Comparison of ENCODE assay signal across 15 cellular contexts in genomic region chr2:54595161-54595803, GRCh38.
DNase-seq lines count a peak whose midpoint lies in the region; ATAC-seq, FAIRE-seq and TF ChIP-seq lines count a peak whose summit lies in the region.
"Had no signal": no experiment of that assay in that cellular context is flagged by ENCODE, and none has a peak within 500 bp of the region (broad histone marks: within the 10 kb centered on the region; RNA-seq: fewer than 3 reads in every experiment).

No MANE protein-coding gene starts in this region.

- no peaks in the 10 kb centered on the region for H3K27me3 ChIP-seq in stomach smooth muscle (ENCODE audit: control insufficient read depth in 1 of 2, insufficient read depth in 2 of 2, low read length in 2 of 2)

- H3K4me3 ChIP-seq in stomach smooth muscle (ENCODE audit: low read length in 2 of 2): no peak overlapping the region

- peaks cover 13% of the 10 kb centered on the region for H3K36me3 Mint-ChIP-seq in activated naive CD4-positive, alpha-beta T cell treated with anti-CD3 and anti-CD28 coated beads for 36 hours (ENCODE audit: low read depth)
- H3K36me3 Mint-ChIP-seq in activated CD4-positive, alpha-beta memory T cell treated with anti-CD3 and anti-CD28 coated beads for 36 hours: peaks cover 14% of the 10 kb centered on the region

- H3K36me3 ChIP-seq in stomach smooth muscle (ENCODE audit: control insufficient read depth in 2 of 2, insufficient read depth in 2 of 2, low read length in 2 of 2): peaks cover 0 to 8% of the 10 kb centered on the region in 2 donors

- TF ChIP-seq POLR2A in H54 (IDR thresholded peaks at IDR 0.05; ENCODE audit: low read depth, low read length): no peak

- POLR2A ChIA-PET in activated CD4-positive, alpha-beta memory T cell treated with anti-CD3 and anti-CD28 coated beads for 36 hours (lab: Charles Lee): interaction anchor here (1.3 to 2.9 kb wide), 2 partner anchors 9 to 36 kb away, joined by 3 to 21 read pairs; no protein-coding TSS in a partner anchor

- peak overlapping the region; percentile 96 for H3K27ac Mint-ChIP-seq in activated naive CD4-positive, alpha-beta T cell treated with anti-CD3 and anti-CD28 coated beads for 36 hours
- peak overlapping the region; percentile 91 for H3K27ac Mint-ChIP-seq in activated CD4-positive, alpha-beta memory T cell treated with anti-CD3 and anti-CD28 coated beads for 36 hours

- H3K9me3 ChIP-seq in stomach smooth muscle (ENCODE audit: control insufficient read depth in 2 of 2, low read length in 2 of 2): no peaks in the 10 kb centered on the region

- H3K9ac ChIP-seq in stomach smooth muscle (ENCODE audit: low read length in 2 of 2): no peak overlapping the region

- peaks cover 93% of the 10 kb centered on the region for H3K4me1 Mint-ChIP-seq in activated naive CD4-positive, alpha-beta T cell treated with anti-CD3 and anti-CD28 coated beads for 36 hours (ENCODE audit: low read depth)
- peaks cover 85% of the 10 kb centered on the region for H3K4me1 Mint-ChIP-seq in activated CD4-positive, alpha-beta memory T cell treated with anti-CD3 and anti-CD28 coated beads for 36 hours (ENCODE audit: low read depth)

- no peak for DNase-seq in activated naive CD4-positive, alpha-beta T cell treated with anti-CD3 and anti-CD28 coated beads for 36 hours
- no peak for DNase-seq in activated naive CD4-positive, alpha-beta T cell treated with Interleukin-2 at 50 U/mL for 16 hours
- no peak for DNase-seq in activated CD4-positive, alpha-beta memory T cell treated with anti-CD3 and anti-CD28 coated beads for 36 hours
- DNase-seq in islet precursor cell (peak; percentile 39), H54 (ENCODE audit: insufficient read length, low spot score) (no peak), RKO (ENCODE audit: low spot score) (no peak)
- DNase-seq: DMS79; effector memory CD4-positive, alpha-beta T cell; KBM-7; NCI-H1436 treated with DMSO at 0.1 percent for 48 hours; NCI-H510A; small intestine had no signal

- peaks cover 46% of the 10 kb centered on the region for H3K4me1 ChIP-seq in stomach smooth muscle (ENCODE audit: control insufficient read depth, insufficient read depth, low read length)

- no peak for ATAC-seq in HG02678 (IDR thresholded peaks at IDR 0.05; ENCODE audit: unreplicated experiment)

- H3K27me3 Mint-ChIP-seq in activated naive CD4-positive, alpha-beta T cell treated with anti-CD3 and anti-CD28 coated beads for 36 hours (ENCODE audit: low read depth): no peaks in the 10 kb centered on the region
- no peaks in the 10 kb centered on the region for H3K27me3 Mint-ChIP-seq in activated CD4-positive, alpha-beta memory T cell treated with anti-CD3 and anti-CD28 coated beads for 36 hours

- H3K4me3 Mint-ChIP-seq in activated naive CD4-positive, alpha-beta T cell treated with anti-CD3 and anti-CD28 coated beads for 36 hours: peak overlapping the region; percentile 75
- peak overlapping the region; percentile 71 for H3K4me3 Mint-ChIP-seq in activated CD4-positive, alpha-beta memory T cell treated with anti-CD3 and anti-CD28 coated beads for 36 hours

- H3K27ac ChIP-seq in stomach smooth muscle (ENCODE audit: low read length): peak overlapping the region; percentile 62

- FAIRE-seq in H54 (lab: Jason Lieb, UNC): no peak
- FAIRE-seq: frontal cortex, small intestine had no signal

- intact Hi-C loops in activated naive CD4-positive, alpha-beta T cell treated with anti-CD3 and anti-CD28 coated beads for 36 hours (cut with micrococcal nuclease): no loop called here
- intact Hi-C loops in activated CD4-positive, alpha-beta memory T cell treated with anti-CD3 and anti-CD28 coated beads for 36 hours (cut with micrococcal nuclease): loop anchor here (5.0 kb wide), 1 partner anchor 73 kb away; no protein-coding TSS in a partner anchor

- H3K9me3 Mint-ChIP-seq in activated naive CD4-positive, alpha-beta T cell treated with anti-CD3 and anti-CD28 coated beads for 36 hours: no peaks in the 10 kb centered on the region
- no peaks in the 10 kb centered on the region for H3K9me3 Mint-ChIP-seq in activated CD4-positive, alpha-beta memory T cell treated with anti-CD3 and anti-CD28 coated beads for 36 hours

- CTCF ChIA-PET in activated naive CD4-positive, alpha-beta T cell treated with anti-CD3 and anti-CD28 coated beads for 36 hours (lab: Charles Lee): interaction anchor here (0.5 to 2.7 kb wide), 8 partner anchors 13 to 73 kb away, joined by 3 to 9 read pairs (median 3); no protein-coding TSS in a partner anchor
- CTCF ChIA-PET in activated CD4-positive, alpha-beta memory T cell treated with anti-CD3 and anti-CD28 coated beads for 36 hours (lab: Charles Lee): interaction anchor here (1.4 to 2.2 kb wide), 3 partner anchors 24 to 41 kb away, joined by 4 to 9 read pairs (median 6); no protein-coding TSS in a partner anchor
